ENCODE assay signal across 9 cellular contexts in genomic region chr6:28446818-28447511, GRCh38. TPM values are rescaled to one million over a fixed set of nuclear protein-coding genes. Genes with fewer than 3 reads are reported as not detected.
DNase-seq lines count a peak whose midpoint lies in the region; ATAC-seq and TF ChIP-seq lines count a peak whose summit lies in the region.
"Had no signal": no experiment of that assay in that cellular context is flagged by ENCODE, and none has a peak within 500 bp of the region (broad histone marks: within the 10 kb centered on the region; RNA-seq: fewer than 3 reads in every experiment).

No MANE protein-coding gene starts in this region.

- H3K27ac Mint-ChIP-seq in activated naive CD4-positive, alpha-beta T cell treated with anti-CD3 and anti-CD28 coated beads, Interleukin-2, amount 50 U/mL, for 24 hours = peak overlapping the region; percentile 41
- no peak overlapping the region for H3K27ac Mint-ChIP-seq in activated naive CD4-positive, alpha-beta T cell treated with anti-CD3 and anti-CD28 coated beads, Interleukin-2, amount 50 U/mL, for 72 hours
- peak overlapping the region; percentile 35 for H3K27ac Mint-ChIP-seq in activated naive CD8-positive, alpha-beta T cell treated with anti-CD3 and anti-CD28 coated beads for 36 hours
- peak overlapping the region; percentile 1 for H3K27ac Mint-ChIP-seq in type B pancreatic cell

- H3K9me3 Mint-ChIP-seq in activated naive CD4-positive, alpha-beta T cell treated with anti-CD3 and anti-CD28 coated beads, Interleukin-2, amount 50 U/mL, for 24 hours = peaks cover 10% of the 10 kb centered on the region
- peaks cover 0 to 3% of the 10 kb centered on the region in 2 donors for H3K9me3 Mint-ChIP-seq in activated naive CD4-positive, alpha-beta T cell treated with anti-CD3 and anti-CD28 coated beads, Interleukin-2, amount 50 U/mL, for 72 hours
- peaks cover 12% of the 10 kb centered on the region for H3K9me3 Mint-ChIP-seq in activated naive CD8-positive, alpha-beta T cell treated with anti-CD3 and anti-CD28 coated beads for 36 hours
- no peaks in the 10 kb centered on the region for H3K9me3 Mint-ChIP-seq in type B pancreatic cell

- no peak for ATAC-seq in activated naive CD4-positive, alpha-beta T cell treated with anti-CD3 and anti-CD28 coated beads, Interleukin-2, amount 50 U/mL, for 72 hours
- ATAC-seq in esophagus mucosa (no peak), HG02981 (IDR thresholded peaks at IDR 0.05; ENCODE audit: unreplicated experiment) (no peak)

- peaks cover 46% of the 10 kb centered on the region for H3K4me1 Mint-ChIP-seq in activated naive CD4-positive, alpha-beta T cell treated with anti-CD3 and anti-CD28 coated beads, Interleukin-2, amount 50 U/mL, for 24 hours
- peaks cover 23% of the 10 kb centered on the region for H3K4me1 Mint-ChIP-seq in activated naive CD8-positive, alpha-beta T cell treated with anti-CD3 and anti-CD28 coated beads for 36 hours
- peaks cover 12% of the 10 kb centered on the region for H3K4me1 Mint-ChIP-seq in type B pancreatic cell (ENCODE audit: unreplicated experiment)

- H3K27me3 Mint-ChIP-seq in activated naive CD4-positive, alpha-beta T cell treated with anti-CD3 and anti-CD28 coated beads, Interleukin-2, amount 50 U/mL, for 24 hours = peaks cover 18% of the 10 kb centered on the region
- peaks cover 25% of the 10 kb centered on the region for H3K27me3 Mint-ChIP-seq in activated naive CD8-positive, alpha-beta T cell treated with anti-CD3 and anti-CD28 coated beads for 36 hours
- no peaks in the 10 kb centered on the region for H3K27me3 Mint-ChIP-seq in type B pancreatic cell

- peaks cover 3% of the 10 kb centered on the region for H3K36me3 Mint-ChIP-seq in activated naive CD4-positive, alpha-beta T cell treated with anti-CD3 and anti-CD28 coated beads, Interleukin-2, amount 50 U/mL, for 24 hours
- peaks cover 6 to 27% of the 10 kb centered on the region in 2 donors for H3K36me3 Mint-ChIP-seq in activated naive CD4-positive, alpha-beta T cell treated with anti-CD3 and anti-CD28 coated beads, Interleukin-2, amount 50 U/mL, for 72 hours
- peaks cover 16% of the 10 kb centered on the region for H3K36me3 Mint-ChIP-seq in activated naive CD8-positive, alpha-beta T cell treated with anti-CD3 and anti-CD28 coated beads for 36 hours
- no peaks in the 10 kb centered on the region for H3K36me3 Mint-ChIP-seq in type B pancreatic cell

- no peak for DNase-seq in activated naive CD4-positive, alpha-beta T cell treated with anti-CD3 and anti-CD28 coated beads, Interleukin-2, amount 50 U/mL, for 72 hours (ENCODE audit: low spot score in 2 of 2)
- peak; percentile 28 for DNase-seq in activated naive CD8-positive, alpha-beta T cell treated with anti-CD3 and anti-CD28 coated beads for 36 hours
- DNase-seq in iris pigment epithelial cell (ENCODE audit: low read depth) = peak; percentile 7
- no peak for DNase-seq in type B pancreatic cell (ENCODE audit: extremely low spot score, unreplicated experiment)
- DNase-seq in cerebellum (ENCODE audit: low spot score) = no peak
- DNase-seq: activated naive CD4-positive, alpha-beta T cell treated with anti-CD3 and anti-CD28 coated beads, Interleukin-2, amount 50 U/mL, for 16 hours had no signal

- no peak for TF ChIP-seq CTCF in type B pancreatic cell (conservative IDR thresholded peaks at IDR 0.05)

- peak overlapping the region; percentile 74 for H3K4me3 Mint-ChIP-seq in activated naive CD4-positive, alpha-beta T cell treated with anti-CD3 and anti-CD28 coated beads, Interleukin-2, amount 50 U/mL, for 24 hours
- H3K4me3 Mint-ChIP-seq in activated naive CD8-positive, alpha-beta T cell treated with anti-CD3 and anti-CD28 coated beads for 36 hours = peak overlapping the region; percentile 72
- peak overlapping the region; percentile 84 for H3K4me3 Mint-ChIP-seq in type B pancreatic cell

RNA-seq across cellular contexts. Expression of gene ZSCAN23, which starts 3.7 kb away (rescaled TPM):
- total RNA-seq in activated naive CD4-positive, alpha-beta T cell treated with anti-CD3 and anti-CD28 coated beads, Interleukin-2, amount 50 U/mL, for 72 hours = 1 to 10 TPM; 1.3 to 2.4 TPM
- 1 to 10 TPM; 1.3 to 1.6 TPM for total RNA-seq in activated naive CD8-positive, alpha-beta T cell treated with anti-CD3 and anti-CD28 coated beads for 36 hours
- total RNA-seq in type B pancreatic cell (ENCODE audit: low replicate concordance) = 10.3 and 11.2 TPM in 2 replicates
- 19.9 TPM for total RNA-seq in cerebellum
- 0.72 TPM for total RNA-seq in esophagus mucosa

RNA-seq across cellular contexts. Expression of gene ZSCAN12, which starts 47.4 kb away (rescaled TPM):
- total RNA-seq in activated naive CD4-positive, alpha-beta T cell treated with anti-CD3 and anti-CD28 coated beads, Interleukin-2, amount 50 U/mL, for 72 hours = 1 to 10 TPM; 4.8 to 6.0 TPM
- 1 to 10 TPM; 6.8 to 7.2 TPM for total RNA-seq in activated naive CD8-positive, alpha-beta T cell treated with anti-CD3 and anti-CD28 coated beads for 36 hours
- total RNA-seq in type B pancreatic cell (ENCODE audit: low replicate concordance) (9.6 and 12.4 TPM in 2 replicates), cerebellum (13.9 TPM), esophagus mucosa (2.5 TPM)

Comparison
In these comparisons a context has a peak if more than half of its experiments do, and no peak if none do; other contexts are left out.
1. H3K27ac Mint-ChIP-seq: peak in activated naive CD4-positive, alpha-beta T cell treated with anti-CD3 and anti-CD28 coated beads, Interleukin-2, amount 50 U/mL, for 24 hours (single experiment), activated naive CD8-positive, alpha-beta T cell treated with anti-CD3 and anti-CD28 coated beads for 36 hours (single experiment) and type B pancreatic cell (single experiment); none in activated naive CD4-positive, alpha-beta T cell treated with anti-CD3 and anti-CD28 coated beads, Interleukin-2, amount 50 U/mL, for 72 hours (0 of 2).
2. DNase-seq: peak in activated naive CD8-positive, alpha-beta T cell treated with anti-CD3 and anti-CD28 coated beads for 36 hours (single experiment) and iris pigment epithelial cell (single experiment); none in activated naive CD4-positive, alpha-beta T cell treated with anti-CD3 and anti-CD28 coated beads, Interleukin-2, amount 50 U/mL, for 72 hours (0 of 2), type B pancreatic cell (single experiment) and cerebellum (single experiment).
3. Peak in every context shown above with its lines, with median percentiles within 50 percentile points of each other: H3K4me3 Mint-ChIP-seq.